ENCODE assay signal across 30 cellular contexts in genomic region chr6:125019281-125019680, GRCh38. TPM values are rescaled to one million over a fixed set of nuclear protein-coding genes. Genes with fewer than 3 reads are reported as not detected.
"Had no signal": no experiment of that assay in that cellular context is flagged by ENCODE, and none has a peak within 500 bp of the region (broad histone marks: within the 10 kb centered on the region; RNA-seq: fewer than 3 reads in every experiment).

No MANE protein-coding gene starts in this region.

- FAIRE-seq: colon had no signal

- H3K9me3 Mint-ChIP-seq: activated B cell treated with CpG ODN at 0.5 μM for 24 hours; activated CD8-positive, alpha-beta T cell treated with anti-CD3 and anti-CD28 coated beads for 36 hours; activated naive CD4-positive, alpha-beta T cell treated with anti-CD3 and anti-CD28 coated beads for 36 hours; activated naive CD4-positive, alpha-beta T cell treated with anti-CD3 and anti-CD28 coated beads, Interleukin-2, amount 50 U/mL, for 24 hours; activated naive CD8-positive, alpha-beta T cell treated with anti-CD3 and anti-CD28 coated beads for 36 hours; activated naive CD8-positive, alpha-beta T cell treated with anti-CD3 and anti-CD28 coated beads, Interleukin-2, amount 50 U/mL, for 24 hours; activated T-helper 1 cell treated with anti-CD3 and anti-CD28 coated beads, Interleukin-12 subunit alpha, Interleukin-12 subunit beta, Interleukin-2, Interleukin-4 antibody, amounts not matched to agents 30 ng/mL and 10 ng/mL and 1 ng/mL, durations not matched to agents 14 hours and 24 hours and 36 hours; activated T-helper 2 cell treated with anti-CD3 and anti-CD28 coated beads, Interferon-gamma antibody, Interleukin-2, Interleukin-4, amounts not matched to agents 10 μg/mL and 5 μg/mL and 100 μg/mL, durations not matched to agents 14 hours and 24 hours and 36 hours; effector memory CD8-positive, alpha-beta T cell had no signal

- H3K4me3 ChIP-seq: adrenal gland, body of pancreas, esophagus muscularis mucosa, gastroesophageal sphincter had no signal

- H3K27ac Mint-ChIP-seq: activated B cell treated with CpG ODN at 0.5 μM for 24 hours; activated CD8-positive, alpha-beta T cell treated with anti-CD3 and anti-CD28 coated beads for 36 hours; activated naive CD4-positive, alpha-beta T cell treated with anti-CD3 and anti-CD28 coated beads for 36 hours; activated naive CD4-positive, alpha-beta T cell treated with anti-CD3 and anti-CD28 coated beads, Interleukin-2, amount 50 U/mL, for 24 hours; activated naive CD8-positive, alpha-beta T cell treated with anti-CD3 and anti-CD28 coated beads for 36 hours; activated naive CD8-positive, alpha-beta T cell treated with anti-CD3 and anti-CD28 coated beads, Interleukin-2, amount 50 U/mL, for 24 hours; activated T-helper 1 cell treated with anti-CD3 and anti-CD28 coated beads, Interleukin-12 subunit alpha, Interleukin-12 subunit beta, Interleukin-2, Interleukin-4 antibody, amounts not matched to agents 30 ng/mL and 10 ng/mL and 1 ng/mL, durations not matched to agents 14 hours and 24 hours and 36 hours; activated T-helper 2 cell treated with anti-CD3 and anti-CD28 coated beads, Interferon-gamma antibody, Interleukin-2, Interleukin-4, amounts not matched to agents 10 μg/mL and 5 μg/mL and 100 μg/mL, durations not matched to agents 14 hours and 24 hours and 36 hours; effector memory CD8-positive, alpha-beta T cell had no signal

- H3K36me3 Mint-ChIP-seq: activated naive CD4-positive, alpha-beta T cell treated with anti-CD3 and anti-CD28 coated beads, Interleukin-2, amount 50 U/mL, for 24 hours; activated naive CD8-positive, alpha-beta T cell treated with anti-CD3 and anti-CD28 coated beads for 36 hours had no signal

- H3K27me3 ChIP-seq: adrenal gland, body of pancreas, esophagus muscularis mucosa, foreskin keratinocyte, gastroesophageal sphincter had no signal

- H3K27ac ChIP-seq: adrenal gland, esophagus muscularis mucosa, foreskin keratinocyte, gastroesophageal sphincter, VCaP had no signal

- H3K9me3 ChIP-seq: adrenal gland, body of pancreas, esophagus muscularis mucosa, gastroesophageal sphincter had no signal

- ATAC-seq: activated CD4-positive, CD25-positive, alpha-beta regulatory T cell treated with anti-CD3 and anti-CD28 coated beads, Interleukin-2, amount 50 U/mL, for 24 hours; activated CD8-positive, alpha-beta T cell treated with anti-CD3 and anti-CD28 coated beads for 36 hours; activated naive CD8-positive, alpha-beta T cell treated with anti-CD3 and anti-CD28 coated beads, Interleukin-2, amount 50 U/mL, for 24 hours; effector memory CD8-positive, alpha-beta T cell; gastroesophageal sphincter had no signal

- H3K4me1 Mint-ChIP-seq: activated B cell treated with CpG ODN at 0.5 μM for 24 hours; activated naive CD4-positive, alpha-beta T cell treated with anti-CD3 and anti-CD28 coated beads, Interleukin-2, amount 50 U/mL, for 24 hours; activated naive CD8-positive, alpha-beta T cell treated with anti-CD3 and anti-CD28 coated beads, Interleukin-2, amount 50 U/mL, for 24 hours had no signal

- H3K36me3 ChIP-seq: adrenal gland, gastroesophageal sphincter had no signal

- H3K4me3 Mint-ChIP-seq: activated B cell treated with CpG ODN at 0.5 μM for 24 hours; activated CD8-positive, alpha-beta T cell treated with anti-CD3 and anti-CD28 coated beads for 36 hours; activated naive CD4-positive, alpha-beta T cell treated with anti-CD3 and anti-CD28 coated beads for 36 hours; activated naive CD4-positive, alpha-beta T cell treated with anti-CD3 and anti-CD28 coated beads, Interleukin-2, amount 50 U/mL, for 24 hours; activated naive CD8-positive, alpha-beta T cell treated with anti-CD3 and anti-CD28 coated beads for 36 hours; activated naive CD8-positive, alpha-beta T cell treated with anti-CD3 and anti-CD28 coated beads, Interleukin-2, amount 50 U/mL, for 24 hours; activated T-helper 1 cell treated with anti-CD3 and anti-CD28 coated beads, Interleukin-12 subunit alpha, Interleukin-12 subunit beta, Interleukin-2, Interleukin-4 antibody, amounts not matched to agents 30 ng/mL and 10 ng/mL and 1 ng/mL, durations not matched to agents 14 hours and 24 hours and 36 hours; effector memory CD8-positive, alpha-beta T cell had no signal

- DNase-seq: activated B cell treated with CpG ODN at 0.5 μM for 24 hours; activated CD4-positive, alpha-beta T cell treated with anti-CD3 and anti-CD28 coated beads for 48 hours; activated CD4-positive, alpha-beta T cell treated with anti-CD3 and anti-CD28 coated beads, Interleukin-2, amount 50 U/mL, for 1 hour; activated CD4-positive, alpha-beta T cell treated with anti-CD3 and anti-CD28 coated beads, Interleukin-2, amount 50 U/mL, for 48 hours; activated CD8-positive, alpha-beta memory T cell treated with anti-CD3 and anti-CD28 coated beads for 24 hours; activated CD8-positive, alpha-beta T cell treated with anti-CD3 and anti-CD28 coated beads for 36 hours; activated effector memory CD4-positive, alpha-beta T cell treated with anti-CD3 and anti-CD28 coated beads, Interleukin-2, amount 50 U/mL, for 16 hours; activated naive CD4-positive, alpha-beta T cell treated with anti-CD3 and anti-CD28 coated beads for 36 hours; activated naive CD8-positive, alpha-beta T cell treated with anti-CD3 and anti-CD28 coated beads for 36 hours; activated naive CD8-positive, alpha-beta T cell treated with anti-CD3 and anti-CD28 coated beads, Interleukin-2, amount 50 U/mL, for 24 hours; activated T-cell treated with anti-CD3 and anti-CD28 coated beads, Interleukin-2, amount 50 U/mL, for 1 hour; activated T-cell treated with anti-CD3 and anti-CD28 coated beads, Interleukin-2, amount 50 U/mL, for 48 hours; adrenal gland; aorta; cortex of kidney; dermis blood vessel endothelial cell; effector CD4-positive, alpha-beta T cell; effector memory CD8-positive, alpha-beta T cell; erythroblast; foreskin keratinocyte; T-helper 2 cell had no signal

- H3K27me3 Mint-ChIP-seq: activated B cell treated with CpG ODN at 0.5 μM for 24 hours; activated naive CD8-positive, alpha-beta T cell treated with anti-CD3 and anti-CD28 coated beads for 36 hours; activated naive CD8-positive, alpha-beta T cell treated with anti-CD3 and anti-CD28 coated beads, Interleukin-2, amount 50 U/mL, for 24 hours; effector memory CD8-positive, alpha-beta T cell had no signal

RNA-seq across cellular contexts. Expression of gene RNF217, which starts 57.0 kb away (rescaled TPM):
- total RNA-seq: activated B cell treated with CpG ODN at 0.5 μM for 24 hours had no signal
